In the genomic region with DNA sequence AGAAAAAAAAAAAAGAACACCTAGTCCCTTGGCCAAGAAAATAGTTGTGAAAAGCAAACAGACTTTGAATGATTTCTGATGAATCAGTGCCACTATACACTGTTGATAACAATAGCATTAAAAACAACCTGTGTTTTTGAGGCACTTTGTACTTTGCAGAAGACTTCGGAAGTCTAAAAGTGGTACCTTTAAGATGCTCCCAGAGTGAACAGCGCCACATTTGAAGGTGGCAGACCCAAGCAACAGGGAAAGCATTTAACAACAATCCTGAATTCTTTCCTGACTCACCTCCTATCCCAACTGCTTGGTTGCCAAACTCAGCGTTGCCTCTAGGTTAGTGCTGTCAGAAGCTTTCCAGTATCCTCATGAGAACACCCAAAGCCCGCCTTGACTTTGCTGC, we compare ENCODE assay signal across 19 cellular contexts.
"Had no signal": no experiment of that assay in that cellular context is flagged by ENCODE, and none has a peak within 500 bp of the region (broad histone marks: within the 10 kb centered on the region; RNA-seq: fewer than 3 reads in every experiment).

No MANE protein-coding gene starts in this region.

- DNase-seq: activated CD4-positive, alpha-beta T cell treated with anti-CD3 and anti-CD28 coated beads, Interleukin-2, amount 10 ng/mL, durations not matched to agents 24 days and 14 days; activated CD4-positive, CD25-positive, alpha-beta regulatory T cell; activated CD8-positive, alpha-beta memory T cell treated with anti-CD3 and anti-CD28 coated beads, Interleukin-2, amount 50 U/mL, for 4 hours; activated CD8-positive, alpha-beta T cell treated with anti-CD3 and anti-CD28 coated beads, Interleukin-2, amount 10 ng/mL, durations not matched to agents 7 days and 5 days; activated gamma-delta T cell; activated T-cell treated with anti-CD3 and anti-CD28 coated beads, Interleukin-2, amount 50 U/mL, for 72 hours; brain microvascular endothelial cell; dermis blood vessel endothelial cell; hypothalamus; left ventricle myocardium superior; nucleus accumbens; stimulated activated CD4-positive, alpha-beta T cell treated with anti-CD3 and anti-CD28 coated beads, Interleukin-4, amount 100 ng/mL, for 24 hours; stimulated activated naive CD4-positive, alpha-beta T cell; SW 1271 had no signal

- H3K4me3 ChIP-seq: right atrium auricular region, tibial nerve had no signal

- H3K27ac Mint-ChIP-seq: activated CD4-positive, alpha-beta T cell treated with anti-CD3 and anti-CD28 coated beads, Interleukin-2, amount 10 ng/mL, durations not matched to agents 24 days and 14 days; activated CD8-positive, alpha-beta T cell treated with anti-CD3 and anti-CD28 coated beads, Interleukin-2, amount 10 ng/mL, durations not matched to agents 7 days and 5 days; activated naive CD8-positive, alpha-beta T cell; activated T-cell treated with anti-CD3 and anti-CD28 coated beads, Interleukin-2, amount 50 U/mL, for 72 hours; memory B cell had no signal

- H3K4me3 Mint-ChIP-seq: activated CD4-positive, alpha-beta T cell treated with anti-CD3 and anti-CD28 coated beads, Interleukin-2, amount 10 ng/mL, durations not matched to agents 24 days and 14 days; activated CD8-positive, alpha-beta T cell treated with anti-CD3 and anti-CD28 coated beads, Interleukin-2, amount 10 ng/mL, durations not matched to agents 7 days and 5 days; activated naive CD8-positive, alpha-beta T cell; activated T-cell treated with anti-CD3 and anti-CD28 coated beads, Interleukin-2, amount 50 U/mL, for 72 hours; memory B cell; nephron had no signal

- H3K9me3 Mint-ChIP-seq: activated CD4-positive, alpha-beta T cell treated with anti-CD3 and anti-CD28 coated beads, Interleukin-2, amount 10 ng/mL, durations not matched to agents 24 days and 14 days; activated T-cell treated with anti-CD3 and anti-CD28 coated beads, Interleukin-2, amount 50 U/mL, for 72 hours; memory B cell had no signal

- H3K4me1 Mint-ChIP-seq: activated CD4-positive, alpha-beta T cell treated with anti-CD3 and anti-CD28 coated beads, Interleukin-2, amount 10 ng/mL, durations not matched to agents 24 days and 14 days; memory B cell had no signal

- H3K27me3 Mint-ChIP-seq: activated naive CD8-positive, alpha-beta T cell had no signal

- ATAC-seq: activated CD8-positive, alpha-beta T cell treated with anti-CD3 and anti-CD28 coated beads, Interleukin-2, amount 10 ng/mL, durations not matched to agents 7 days and 5 days; activated T-cell treated with anti-CD3 and anti-CD28 coated beads, Interleukin-2, amount 50 U/mL, for 72 hours; left ventricle myocardium superior had no signal

- H3K36me3 Mint-ChIP-seq: activated naive CD8-positive, alpha-beta T cell; memory B cell had no signal
